Comparison of ENCODE assay signal across 8 cellular contexts in the genomic region with DNA sequence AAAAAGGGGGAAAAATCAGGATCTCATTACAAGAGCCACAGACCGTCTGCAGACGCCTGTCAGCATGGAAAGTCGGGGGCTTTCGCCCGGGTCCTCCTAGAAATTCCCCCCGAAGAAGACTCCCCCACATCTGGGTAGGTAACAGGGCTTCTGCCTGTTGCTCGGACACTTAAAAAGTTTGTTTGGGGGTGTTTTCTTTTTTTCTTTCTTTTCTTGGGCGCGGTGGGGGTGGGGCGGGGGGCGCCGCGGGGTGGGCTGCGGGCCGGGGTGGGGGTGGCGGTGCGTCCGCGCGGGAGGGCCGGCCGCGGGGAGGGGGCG. TPM values are rescaled to one million over a fixed set of nuclear protein-coding genes. Genes with fewer than 3 reads are reported as not detected.
DNase-seq lines count a peak whose midpoint lies in the region; ATAC-seq, FAIRE-seq and TF ChIP-seq lines count a peak whose summit lies in the region.

No MANE protein-coding gene starts in this region.

- peak overlapping the region; percentile 72 to 100 (median 99) for H3K27ac Mint-ChIP-seq in naive B cell

- peaks cover 0 to 8% of the 10 kb centered on the region in 2 donors for H3K36me3 Mint-ChIP-seq in naive B cell

- H3K27ac ChIP-seq in brain microvascular endothelial cell, result peak overlapping the region; percentile 76

- peaks cover 3% of the 10 kb centered on the region for H3K36me3 ChIP-seq in brain microvascular endothelial cell (replicated peaks)

- H3K9me3 Mint-ChIP-seq in naive B cell, result no peaks in the 10 kb centered on the region

- no peak for TF ChIP-seq CTCF in brain microvascular endothelial cell (IDR thresholded peaks at IDR 0.05; ENCODE audit: low read depth, low read length, missing control alignments)

- DNase-seq in GM19239 (ENCODE audit: insufficient read length, low spot score), result peak; percentile 59
- DNase-seq in brain microvascular endothelial cell, result no peak
- DNase-seq in naive B cell, result no peak
- DNase-seq in cortex of kidney (lab: John Stamatoyannopoulos, UW), result no peak
- DNase-seq in NCI-H1694 (lab: John Stamatoyannopoulos, UW), result no peak

- peak overlapping the region; percentile 95 for H3K4me3 ChIP-seq in brain microvascular endothelial cell (ENCODE audit: low read depth, low read length)

- peaks cover 49 to 76% (median 61%) of the 10 kb centered on the region in 3 donors for H3K4me1 Mint-ChIP-seq in naive B cell

- H3K27me3 ChIP-seq in brain microvascular endothelial cell (replicated peaks), result no peaks in the 10 kb centered on the region

- peak; percentile 2 for ATAC-seq in HG03108 (IDR thresholded peaks at IDR 0.05; ENCODE audit: unreplicated experiment)
- peak; percentile 10 to 17 for ATAC-seq in naive B cell (ENCODE audit: low read depth in 2 of 2)
- ATAC-seq in esophagus mucosa, result no peak
- ATAC-seq in GM18520 (IDR thresholded peaks at IDR 0.05; ENCODE audit: unreplicated experiment), result no peak

- H3K4me3 Mint-ChIP-seq in naive B cell, result peak overlapping the region; percentile 88 to 100 (median 98)

- no peak for FAIRE-seq in GM19239 (lab: Jason Lieb, UNC)

- in situ Hi-C loops in brain microvascular endothelial cell (cut with HindIII; ENCODE audit: low pct_ligation_motif_present, low sequenced_read_pairs), result no loop called here

- H3K27me3 Mint-ChIP-seq in naive B cell, result no peaks in the 10 kb centered on the region

RNA-seq across cellular contexts. Expression of a gene that starts 0.4 kb away (rescaled TPM):
- polyA plus RNA-seq in naive B cell (ENCODE audit: low read depth in 6 of 6), result 10 to 100 TPM; 12.1 to 20.9 (median 14.8) TPM
- 45.4 TPM for total RNA-seq in esophagus mucosa

Comparison
In these comparisons a context has a peak if more than half of its experiments do, and no peak if none do; other contexts are left out.
1. ATAC-seq: peak in HG03108 (single experiment) and naive B cell (2 of 2); none in esophagus mucosa (single experiment) and GM18520 (single experiment).